Comparison of ENCODE assay signal across 1 cellular context in the genomic region with DNA sequence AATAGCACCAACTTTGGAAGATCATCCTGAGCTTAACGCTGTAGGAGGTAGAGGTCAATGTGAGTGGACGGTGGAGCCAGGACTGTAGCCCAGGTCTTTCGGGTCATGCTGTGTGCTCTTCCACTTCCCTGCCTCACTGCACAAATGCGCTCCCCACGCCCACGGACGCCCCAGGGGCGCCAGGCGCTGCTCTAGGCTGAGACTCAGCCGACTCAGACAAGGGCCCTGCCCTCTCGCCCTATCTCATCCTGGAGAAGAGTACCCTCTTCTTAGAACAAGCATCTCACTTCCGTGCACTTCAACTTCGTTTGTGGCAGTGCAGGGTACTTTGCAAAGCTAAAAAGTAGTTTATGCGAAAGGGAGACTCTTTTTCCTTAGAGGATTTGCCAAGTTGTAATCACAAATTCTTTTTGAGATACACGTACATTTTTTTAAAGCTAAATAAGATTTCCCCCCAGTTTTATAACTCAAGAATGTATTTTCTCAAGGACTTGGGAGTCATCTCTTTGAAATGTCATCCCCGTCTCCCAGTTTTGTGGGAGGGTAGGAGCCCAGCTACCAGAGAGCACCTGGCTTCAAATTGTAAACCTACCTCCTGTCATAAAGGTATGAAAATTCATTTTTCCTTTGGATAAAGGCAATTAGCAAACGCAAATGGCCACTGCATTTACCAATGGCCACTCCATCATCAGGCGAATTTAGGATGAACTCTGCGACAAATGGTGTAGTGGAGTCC.
TF ChIP-seq lines count a peak whose summit lies in the region.

No MANE protein-coding gene starts in this region.

TF ChIP-seq in A549, 52 proteins besides CTCF, POLR2A, EP300 and RAD21 (continued from another document):
- TF ChIP-seq, protein P1, sequence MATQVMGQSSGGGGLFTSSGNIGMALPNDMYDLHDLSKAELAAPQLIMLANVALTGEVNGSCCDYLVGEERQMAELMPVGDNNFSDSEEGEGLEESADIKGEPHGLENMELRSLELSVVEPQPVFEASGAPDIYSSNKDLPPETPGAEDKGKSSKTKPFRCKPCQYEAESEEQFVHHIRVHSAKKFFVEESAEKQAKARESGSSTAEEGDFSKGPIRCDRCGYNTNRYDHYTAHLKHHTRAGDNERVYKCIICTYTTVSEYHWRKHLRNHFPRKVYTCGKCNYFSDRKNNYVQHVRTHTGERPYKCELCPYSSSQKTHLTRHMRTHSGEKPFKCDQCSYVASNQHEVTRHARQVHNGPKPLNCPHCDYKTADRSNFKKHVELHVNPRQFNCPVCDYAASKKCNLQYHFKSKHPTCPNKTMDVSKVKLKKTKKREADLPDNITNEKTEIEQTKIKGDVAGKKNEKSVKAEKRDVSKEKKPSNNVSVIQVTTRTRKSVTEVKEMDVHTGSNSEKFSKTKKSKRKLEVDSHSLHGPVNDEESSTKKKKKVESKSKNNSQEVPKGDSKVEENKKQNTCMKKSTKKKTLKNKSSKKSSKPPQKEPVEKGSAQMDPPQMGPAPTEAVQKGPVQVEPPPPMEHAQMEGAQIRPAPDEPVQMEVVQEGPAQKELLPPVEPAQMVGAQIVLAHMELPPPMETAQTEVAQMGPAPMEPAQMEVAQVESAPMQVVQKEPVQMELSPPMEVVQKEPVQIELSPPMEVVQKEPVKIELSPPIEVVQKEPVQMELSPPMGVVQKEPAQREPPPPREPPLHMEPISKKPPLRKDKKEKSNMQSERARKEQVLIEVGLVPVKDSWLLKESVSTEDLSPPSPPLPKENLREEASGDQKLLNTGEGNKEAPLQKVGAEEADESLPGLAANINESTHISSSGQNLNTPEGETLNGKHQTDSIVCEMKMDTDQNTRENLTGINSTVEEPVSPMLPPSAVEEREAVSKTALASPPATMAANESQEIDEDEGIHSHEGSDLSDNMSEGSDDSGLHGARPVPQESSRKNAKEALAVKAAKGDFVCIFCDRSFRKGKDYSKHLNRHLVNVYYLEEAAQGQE (IDR thresholded peaks at IDR 0.05) = no peak
- TF ChIP-seq, protein P2, sequence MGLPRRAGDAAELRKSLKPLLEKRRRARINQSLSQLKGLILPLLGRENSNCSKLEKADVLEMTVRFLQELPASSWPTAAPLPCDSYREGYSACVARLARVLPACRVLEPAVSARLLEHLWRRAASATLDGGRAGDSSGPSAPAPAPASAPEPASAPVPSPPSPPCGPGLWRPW (IDR thresholded peaks at IDR 0.05) = no peak
- TF ChIP-seq, protein P3, sequence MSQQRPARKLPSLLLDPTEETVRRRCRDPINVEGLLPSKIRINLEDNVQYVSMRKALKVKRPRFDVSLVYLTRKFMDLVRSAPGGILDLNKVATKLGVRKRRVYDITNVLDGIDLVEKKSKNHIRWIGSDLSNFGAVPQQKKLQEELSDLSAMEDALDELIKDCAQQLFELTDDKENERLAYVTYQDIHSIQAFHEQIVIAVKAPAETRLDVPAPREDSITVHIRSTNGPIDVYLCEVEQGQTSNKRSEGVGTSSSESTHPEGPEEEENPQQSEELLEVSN (IDR thresholded peaks at IDR 0.05; ENCODE audit: borderline replicate concordance, low read depth) = no peak
- no peak for TF ChIP-seq RFX5 (IDR thresholded peaks at IDR 0.05)
- no peak for TF ChIP-seq HOXB13 (CRISPR knock-in tag; IDR thresholded peaks at IDR 0.05; ENCODE audit: low read depth)
- no peak for TF ChIP-seq EHMT2 (IDR thresholded peaks at IDR 0.05; ENCODE audit: low read depth)
- TF ChIP-seq FOSL2 (IDR thresholded peaks at IDR 0.05) = no peak
- no peak for TF ChIP-seq FOSL2 (CRISPR knock-in tag; IDR thresholded peaks at IDR 0.05)
- no peak for TF ChIP-seq CBX2 (IDR thresholded peaks at IDR 0.05; ENCODE audit: borderline replicate concordance, low read depth)
- no peak for TF ChIP-seq HOXB5 (CRISPR knock-in tag; IDR thresholded peaks at IDR 0.05)
- no peak for TF ChIP-seq RNF2 (IDR thresholded peaks at IDR 0.05; ENCODE audit: borderline replicate concordance, low read depth)
- TF ChIP-seq CHD4 (IDR thresholded peaks at IDR 0.05; ENCODE audit: borderline replicate concordance) = no peak
- no peak for TF ChIP-seq HDAC2 (IDR thresholded peaks at IDR 0.05)
- TF ChIP-seq MAZ (IDR thresholded peaks at IDR 0.05; ENCODE audit: borderline replicate concordance, low read depth, low read length) = no peak
